In the genomic region with DNA sequence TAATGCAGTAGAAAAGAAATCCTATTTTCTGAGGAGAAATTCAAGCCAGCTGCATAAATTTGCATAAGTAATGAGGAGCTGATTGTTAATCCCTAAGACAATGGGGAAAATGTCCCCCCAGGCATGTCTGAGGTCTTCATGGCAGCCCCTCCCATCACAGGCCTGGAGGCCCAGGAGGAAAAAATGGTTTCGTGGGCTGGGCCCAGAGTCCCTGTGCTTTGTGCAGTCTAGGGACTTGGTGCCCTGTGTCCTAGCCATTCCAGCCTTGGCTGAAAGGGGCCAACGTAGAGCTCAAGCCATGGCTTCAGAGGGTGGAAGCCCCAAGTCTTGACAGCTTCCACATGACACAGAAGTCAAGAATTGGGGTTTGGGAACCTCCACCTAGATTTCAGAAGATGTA, we compare ENCODE assay signal across 2 cellular contexts.
TF ChIP-seq lines count a peak whose summit lies in the region.

No MANE protein-coding gene starts in this region.

TF ChIP-seq in HEK293, 187 proteins besides CTCF, POLR2A, EP300 and RAD21 (continued from another document):
- TF ChIP-seq, protein P1, sequence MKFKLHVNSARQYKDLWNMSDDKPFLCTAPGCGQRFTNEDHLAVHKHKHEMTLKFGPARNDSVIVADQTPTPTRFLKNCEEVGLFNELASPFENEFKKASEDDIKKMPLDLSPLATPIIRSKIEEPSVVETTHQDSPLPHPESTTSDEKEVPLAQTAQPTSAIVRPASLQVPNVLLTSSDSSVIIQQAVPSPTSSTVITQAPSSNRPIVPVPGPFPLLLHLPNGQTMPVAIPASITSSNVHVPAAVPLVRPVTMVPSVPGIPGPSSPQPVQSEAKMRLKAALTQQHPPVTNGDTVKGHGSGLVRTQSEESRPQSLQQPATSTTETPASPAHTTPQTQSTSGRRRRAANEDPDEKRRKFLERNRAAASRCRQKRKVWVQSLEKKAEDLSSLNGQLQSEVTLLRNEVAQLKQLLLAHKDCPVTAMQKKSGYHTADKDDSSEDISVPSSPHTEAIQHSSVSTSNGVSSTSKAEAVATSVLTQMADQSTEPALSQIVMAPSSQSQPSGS (tag by site-specific recombination; IDR thresholded peaks at IDR 0.05; ENCODE audit: low read depth), result no peak
- TF ChIP-seq ZNF169 (tag by site-specific recombination; IDR thresholded peaks at IDR 0.05), result no peak
- TF ChIP-seq, protein P2, sequence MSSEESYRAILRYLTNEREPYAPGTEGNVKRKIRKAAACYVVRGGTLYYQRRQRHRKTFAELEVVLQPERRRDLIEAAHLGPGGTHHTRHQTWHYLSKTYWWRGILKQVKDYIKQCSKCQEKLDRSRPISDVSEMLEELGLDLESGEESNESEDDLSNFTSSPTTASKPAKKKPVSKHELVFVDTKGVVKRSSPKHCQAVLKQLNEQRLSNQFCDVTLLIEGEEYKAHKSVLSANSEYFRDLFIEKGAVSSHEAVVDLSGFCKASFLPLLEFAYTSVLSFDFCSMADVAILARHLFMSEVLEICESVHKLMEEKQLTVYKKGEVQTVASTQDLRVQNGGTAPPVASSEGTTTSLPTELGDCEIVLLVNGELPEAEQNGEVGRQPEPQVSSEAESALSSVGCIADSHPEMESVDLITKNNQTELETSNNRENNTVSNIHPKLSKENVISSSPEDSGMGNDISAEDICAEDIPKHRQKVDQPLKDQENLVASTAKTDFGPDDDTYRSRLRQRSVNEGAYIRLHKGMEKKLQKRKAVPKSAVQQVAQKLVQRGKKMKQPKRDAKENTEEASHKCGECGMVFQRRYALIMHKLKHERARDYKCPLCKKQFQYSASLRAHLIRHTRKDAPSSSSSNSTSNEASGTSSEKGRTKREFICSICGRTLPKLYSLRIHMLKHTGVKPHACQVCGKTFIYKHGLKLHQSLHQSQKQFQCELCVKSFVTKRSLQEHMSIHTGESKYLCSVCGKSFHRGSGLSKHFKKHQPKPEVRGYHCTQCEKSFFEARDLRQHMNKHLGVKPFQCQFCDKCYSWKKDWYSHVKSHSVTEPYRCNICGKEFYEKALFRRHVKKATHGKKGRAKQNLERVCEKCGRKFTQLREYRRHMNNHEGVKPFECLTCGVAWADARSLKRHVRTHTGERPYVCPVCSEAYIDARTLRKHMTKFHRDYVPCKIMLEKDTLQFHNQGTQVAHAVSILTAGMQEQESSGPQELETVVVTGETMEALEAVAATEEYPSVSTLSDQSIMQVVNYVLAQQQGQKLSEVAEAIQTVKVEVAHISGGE (tag by site-specific recombination; conservative IDR thresholded peaks at IDR 0.05; ENCODE audit: low read depth), result no peak
- TF ChIP-seq ZNF664 (tag by site-specific recombination; IDR thresholded peaks at IDR 0.05), result no peak
- no peak for TF ChIP-seq ZNF211 (tag by site-specific recombination; IDR thresholded peaks at IDR 0.05; ENCODE audit: low read depth)
- TF ChIP-seq, protein P3, sequence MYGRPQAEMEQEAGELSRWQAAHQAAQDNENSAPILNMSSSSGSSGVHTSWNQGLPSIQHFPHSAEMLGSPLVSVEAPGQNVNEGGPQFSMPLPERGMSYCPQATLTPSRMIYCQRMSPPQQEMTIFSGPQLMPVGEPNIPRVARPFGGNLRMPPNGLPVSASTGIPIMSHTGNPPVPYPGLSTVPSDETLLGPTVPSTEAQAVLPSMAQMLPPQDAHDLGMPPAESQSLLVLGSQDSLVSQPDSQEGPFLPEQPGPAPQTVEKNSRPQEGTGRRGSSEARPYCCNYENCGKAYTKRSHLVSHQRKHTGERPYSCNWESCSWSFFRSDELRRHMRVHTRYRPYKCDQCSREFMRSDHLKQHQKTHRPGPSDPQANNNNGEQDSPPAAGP (tag by site-specific recombination; IDR thresholded peaks at IDR 0.05), result no peak
- no peak for TF ChIP-seq KLF7 (tag by site-specific recombination; IDR thresholded peaks at IDR 0.05; ENCODE audit: borderline replicate concordance)
- peak; percentile 93 for TF ChIP-seq ZNF585B (tag by site-specific recombination; IDR thresholded peaks at IDR 0.05)
- peak; percentile 92 for TF ChIP-seq SETDB1 (IDR thresholded peaks at IDR 0.05; ENCODE audit: insufficient read length, low read length)
- no peak for TF ChIP-seq ZNF777 (tag by site-specific recombination; IDR thresholded peaks at IDR 0.05; ENCODE audit: borderline replicate concordance)
- TF ChIP-seq ZNF677 (tag by site-specific recombination; IDR thresholded peaks at IDR 0.05), result no peak
- no peak for TF ChIP-seq SALL2 (tag by site-specific recombination; IDR thresholded peaks at IDR 0.05; ENCODE audit: borderline replicate concordance)
- TF ChIP-seq ZNF311 (tag by site-specific recombination; IDR thresholded peaks at IDR 0.05; ENCODE audit: borderline replicate concordance), result no peak
- TF ChIP-seq ZNF624 (tag by site-specific recombination; IDR thresholded peaks at IDR 0.05), result no peak

TF ChIP-seq in K562, 482 proteins besides CTCF, POLR2A, EP300 and RAD21 (continued from another document):
- TF ChIP-seq, protein P4, sequence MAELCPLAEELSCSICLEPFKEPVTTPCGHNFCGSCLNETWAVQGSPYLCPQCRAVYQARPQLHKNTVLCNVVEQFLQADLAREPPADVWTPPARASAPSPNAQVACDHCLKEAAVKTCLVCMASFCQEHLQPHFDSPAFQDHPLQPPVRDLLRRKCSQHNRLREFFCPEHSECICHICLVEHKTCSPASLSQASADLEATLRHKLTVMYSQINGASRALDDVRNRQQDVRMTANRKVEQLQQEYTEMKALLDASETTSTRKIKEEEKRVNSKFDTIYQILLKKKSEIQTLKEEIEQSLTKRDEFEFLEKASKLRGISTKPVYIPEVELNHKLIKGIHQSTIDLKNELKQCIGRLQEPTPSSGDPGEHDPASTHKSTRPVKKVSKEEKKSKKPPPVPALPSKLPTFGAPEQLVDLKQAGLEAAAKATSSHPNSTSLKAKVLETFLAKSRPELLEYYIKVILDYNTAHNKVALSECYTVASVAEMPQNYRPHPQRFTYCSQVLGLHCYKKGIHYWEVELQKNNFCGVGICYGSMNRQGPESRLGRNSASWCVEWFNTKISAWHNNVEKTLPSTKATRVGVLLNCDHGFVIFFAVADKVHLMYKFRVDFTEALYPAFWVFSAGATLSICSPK (IDR thresholded peaks at IDR 0.05; ENCODE audit: borderline replicate concordance), result no peak
